In genomic region chr12:68387338-68387737, GRCh38 we compare ENCODE assay signal across 27 cellular contexts.
"Had no signal": no experiment of that assay in that cellular context is flagged by ENCODE, and none has a peak within 500 bp of the region (broad histone marks: within the 10 kb centered on the region; RNA-seq: fewer than 3 reads in every experiment).

No MANE protein-coding gene starts in this region.

- FAIRE-seq: astrocyte had no signal

- H3K27me3 ChIP-seq: brain microvascular endothelial cell, sigmoid colon, tibial nerve had no signal

- H3K9ac ChIP-seq: parathyroid adenoma had no signal

- H3K4me3 ChIP-seq: psoas muscle, sigmoid colon, tibial nerve had no signal

- ATAC-seq: esophagus mucosa; left colon; psoas muscle; stimulated activated naive B cell treated with anti-CD40 and anti-IgM and Interleukin-4, amounts not matched to agents 10 μg/mL and 1 μg/mL and 100 μg/mL, for 72 hours had no signal

- H2AFZ ChIP-seq: parathyroid adenoma had no signal

- H3K27ac Mint-ChIP-seq: activated B cell treated with CpG ODN at 0.5 μM for 24 hours; activated naive CD4-positive, alpha-beta T cell treated with anti-CD3 and anti-CD28 coated beads for 36 hours; endodermal cell; stimulated activated naive B cell treated with anti-CD40 and anti-IgM and Interleukin-4, amounts not matched to agents 10 μg/mL and 1 μg/mL and 100 μg/mL, for 72 hours had no signal

- H3K4me1 ChIP-seq: parathyroid adenoma, psoas muscle, sigmoid colon, tibial nerve had no signal

- H3K36me3 ChIP-seq: brain microvascular endothelial cell, sigmoid colon, tibial nerve had no signal

- H3K4me1 Mint-ChIP-seq: endodermal cell; neural crest cell; stimulated activated naive B cell treated with anti-CD40 and anti-IgM and Interleukin-4, amounts not matched to agents 10 μg/mL and 1 μg/mL and 100 μg/mL, for 72 hours had no signal

- H3K79me2 ChIP-seq: parathyroid adenoma had no signal

- DNase-seq: activated B cell treated with CpG ODN at 0.5 μM for 24 hours; activated CD4-positive, alpha-beta T cell treated with anti-CD3 and anti-CD28 coated beads, Interleukin-2, amount 50 U/mL, for 4 hours; activated effector memory CD4-positive, alpha-beta T cell treated with anti-CD3 and anti-CD28 coated beads, Interleukin-2, amount 50 U/mL, for 16 hours; activated naive CD4-positive, alpha-beta T cell treated with anti-CD3 and anti-CD28 coated beads for 36 hours; amniotic stem cell; brain microvascular endothelial cell; cortex of kidney; endodermal cell; foreskin fibroblast; head of caudate nucleus; hippocampal formation; kidney; left colon; mammary epithelial cell; occipital lobe; psoas muscle; sigmoid colon; small intestine; stimulated activated CD4-positive, alpha-beta T cell treated with anti-CD3 and anti-CD28 coated beads, Interleukin-1b, Interleukin-23, amount 100 ng/mL, for 48 hours; stimulated activated CD4-positive, alpha-beta T cell treated with anti-CD3 and anti-CD28 coated beads, Interleukin-4, amount 100 ng/mL, for 4 hours; stimulated activated CD8-positive, alpha-beta memory T cell treated with anti-CD3 and anti-CD28 coated beads, Interleukin-4, amount 100 ng/mL, for 48 hours; stimulated activated naive B cell treated with anti-CD40 and anti-IgM and Interleukin-4, amounts not matched to agents 10 μg/mL and 1 μg/mL and 100 μg/mL, for 72 hours had no signal

- H3K27ac ChIP-seq: brain microvascular endothelial cell, parathyroid adenoma, psoas muscle, sigmoid colon, tibial nerve had no signal

- H3K4me3 Mint-ChIP-seq: activated B cell treated with CpG ODN at 0.5 μM for 24 hours; activated naive CD4-positive, alpha-beta T cell treated with anti-CD3 and anti-CD28 coated beads for 36 hours; endodermal cell; neural crest cell; stimulated activated naive B cell treated with anti-CD40 and anti-IgM and Interleukin-4, amounts not matched to agents 10 μg/mL and 1 μg/mL and 100 μg/mL, for 72 hours had no signal
